In the genomic region with DNA sequence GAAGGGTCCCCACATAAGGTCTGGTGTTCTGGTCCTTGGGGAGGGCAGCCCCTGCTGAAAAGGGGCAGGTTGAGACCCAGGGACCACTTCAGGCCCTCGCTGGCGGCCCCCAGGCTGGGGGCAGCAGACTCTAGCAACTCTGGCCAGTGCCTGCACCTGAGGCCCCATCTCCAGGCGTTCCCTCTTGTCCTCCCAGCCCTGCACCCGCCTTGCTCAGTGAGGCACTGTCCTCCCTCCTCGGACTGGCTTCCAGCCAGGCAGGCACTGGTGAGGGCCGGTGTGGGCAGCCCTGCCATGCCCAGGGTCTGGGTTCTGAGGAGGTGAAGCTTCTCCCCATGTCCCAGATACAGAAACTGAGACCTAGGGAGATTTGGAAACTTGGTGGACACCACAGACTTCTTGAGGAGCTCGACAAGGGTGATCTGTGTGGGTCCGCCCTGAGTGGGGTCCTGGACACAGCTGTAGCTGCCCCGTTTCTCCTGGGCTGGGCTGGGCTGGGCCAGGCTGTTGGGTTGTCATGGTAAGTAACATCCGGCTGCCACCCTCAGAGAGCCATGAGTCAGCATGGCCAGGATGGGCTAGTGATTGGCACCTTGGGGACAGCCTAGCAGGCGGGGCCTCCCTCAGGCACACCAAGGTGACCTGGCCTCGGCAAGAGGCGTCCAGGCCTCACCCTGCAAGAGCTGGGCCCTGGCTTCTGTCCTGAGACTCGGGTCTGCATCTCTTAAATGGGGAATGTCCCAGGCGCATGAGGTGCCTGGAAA, we compare ENCODE assay signal across 8 cellular contexts. TPM values are rescaled to one million over a fixed set of nuclear protein-coding genes. Genes with fewer than 3 reads are reported as not detected.
A peak's percentile ranks its signal among the peaks of the same experiment; 100 is the strongest.
DNase-seq lines count a peak whose midpoint lies in the region; ATAC-seq lines count a peak whose summit lies in the region.

No MANE protein-coding gene starts in this region.

- H3K27me3 Mint-ChIP-seq in activated T-cell treated with anti-CD3 and anti-CD28 coated beads, Interleukin-2, amount 50 U/mL, for 72 hours (ENCODE audit: low read depth): no peaks in the 10 kb centered on the region

- peak overlapping the region; percentile 77 for H3K27ac Mint-ChIP-seq in activated T-cell treated with anti-CD3 and anti-CD28 coated beads, Interleukin-2, amount 50 U/mL, for 72 hours

- no peaks in the 10 kb centered on the region for H3K4me1 ChIP-seq in right cardiac atrium (ENCODE audit: control insufficient read depth, insufficient read depth, low read length)

- H3K9me3 Mint-ChIP-seq in activated T-cell treated with anti-CD3 and anti-CD28 coated beads, Interleukin-2, amount 50 U/mL, for 72 hours: peaks cover 12 to 22% of the 10 kb centered on the region in 2 donors

- 59% methylated on average over 15 of the region's 15 CpGs for WGBS in right cardiac atrium

- no peaks in the 10 kb centered on the region for H3K9me3 ChIP-seq in right cardiac atrium (ENCODE audit: control insufficient read depth, low read length)

- DNase-seq in stimulated activated CD4-positive, alpha-beta T cell treated with anti-CD3 and anti-CD28 coated beads, Interleukin-15, amount 100 ng/mL, for 24 hours: peak; percentile 56
- DNase-seq in stimulated activated CD4-positive, alpha-beta T cell treated with anti-CD3 and anti-CD28 coated beads, Interleukin-4, amount 100 ng/mL, for 1 hour: no peak
- peak; percentile 55 to 60 for DNase-seq in activated T-cell treated with anti-CD3 and anti-CD28 coated beads, Interleukin-2, amount 50 U/mL, for 72 hours
- peak; percentile 60 to 66 (median 65) for DNase-seq in right cardiac atrium
- peak; percentile 60 for DNase-seq in ureter (ENCODE audit: low spot score)
- DNase-seq in NCI-H2081 treated with DMSO at 0.1 percent for 48 hours (lab: John Stamatoyannopoulos, UW): no peak
- DNase-seq in caudate nucleus (lab: John Stamatoyannopoulos, UW): no peak

- no peak overlapping the region for H3K4me3 ChIP-seq in right cardiac atrium (ENCODE audit: low read length)

- H3K27me3 ChIP-seq in right cardiac atrium (ENCODE audit: control insufficient read depth, insufficient read depth): no peaks in the 10 kb centered on the region

- no peak overlapping the region for H3K4me3 Mint-ChIP-seq in activated T-cell treated with anti-CD3 and anti-CD28 coated beads, Interleukin-2, amount 50 U/mL, for 72 hours

- intact Hi-C loops in right cardiac atrium (cut with DNase I): no loop called here

- peak; percentile 58 to 66 for ATAC-seq in activated T-cell treated with anti-CD3 and anti-CD28 coated beads, Interleukin-2, amount 50 U/mL, for 72 hours (replicated peaks in 1 of 2)
- peak; percentile 39 to 51 for ATAC-seq in right cardiac atrium
- no peak for ATAC-seq in HG02759 (IDR thresholded peaks at IDR 0.05; ENCODE audit: unreplicated experiment)

- no peak overlapping the region for H3K27ac ChIP-seq in right cardiac atrium (ENCODE audit: low read length)
- no peak overlapping the region for H3K27ac ChIP-seq in caudate nucleus (ENCODE audit: low read depth, low read length)

- H3K36me3 Mint-ChIP-seq in activated T-cell treated with anti-CD3 and anti-CD28 coated beads, Interleukin-2, amount 50 U/mL, for 72 hours (ENCODE audit: insufficient read depth in 2 of 2): peaks cover 26 to 31% of the 10 kb centered on the region in 2 donors

- H3K4me1 Mint-ChIP-seq in activated T-cell treated with anti-CD3 and anti-CD28 coated beads, Interleukin-2, amount 50 U/mL, for 72 hours (ENCODE audit: low read depth): peaks cover 20% of the 10 kb centered on the region

RNA-seq across cellular contexts. Expression of a gene that starts 11.1 kb away (rescaled TPM):
- total RNA-seq in activated T-cell treated with anti-CD3 and anti-CD28 coated beads, Interleukin-2, amount 50 U/mL, for 72 hours: 10 to 100 TPM in 1 of 2 donors, 1 to 10 TPM in 1; 3.4 to 12.3 TPM
- total RNA-seq in right cardiac atrium (1 to 10 TPM in 1 of 4 donors, under 1 TPM in 2, not detected in 1; 0.57 to 2.1 (median 0.74) TPM), ureter (15.9 TPM)
- polyA plus RNA-seq in right cardiac atrium: 2.0 TPM

RNA-seq across cellular contexts. Expression of a gene that starts 51.8 kb away (rescaled TPM):
- total RNA-seq in activated T-cell treated with anti-CD3 and anti-CD28 coated beads, Interleukin-2, amount 50 U/mL, for 72 hours: 100 to 1,000 TPM; 421 to 504 TPM
- total RNA-seq in right cardiac atrium (100 to 1,000 TPM; 147 to 188 (median 159) TPM), ureter (189 TPM)
- polyA plus RNA-seq in right cardiac atrium: 132 TPM

RNA-seq across cellular contexts. Expression of a gene that starts 54.8 kb away (rescaled TPM):
- total RNA-seq in activated T-cell treated with anti-CD3 and anti-CD28 coated beads, Interleukin-2, amount 50 U/mL, for 72 hours: 1 to 10 TPM; 1.5 to 2.6 TPM
- total RNA-seq in right cardiac atrium (10 to 100 TPM; 16.1 to 26.3 (median 21.4) TPM), ureter (21.5 TPM)
- 27.6 TPM for polyA plus RNA-seq in right cardiac atrium

Comparison
In these comparisons a context has a peak if more than half of its experiments do, and no peak if none do; other contexts are left out.
1. DNase-seq: peak in stimulated activated CD4-positive, alpha-beta T cell treated with anti-CD3 and anti-CD28 coated beads, Interleukin-15, amount 100 ng/mL, for 24 hours (single experiment), activated T-cell treated with anti-CD3 and anti-CD28 coated beads, Interleukin-2, amount 50 U/mL, for 72 hours (2 of 2), right cardiac atrium (3 of 3) and ureter (single experiment); none in stimulated activated CD4-positive, alpha-beta T cell treated with anti-CD3 and anti-CD28 coated beads, Interleukin-4, amount 100 ng/mL, for 1 hour (single experiment), NCI-H2081 treated with DMSO at 0.1 percent for 48 hours (single experiment) and caudate nucleus (0 of 61).